Comparison of ENCODE assay signal across 14 cellular contexts in the genomic region with DNA sequence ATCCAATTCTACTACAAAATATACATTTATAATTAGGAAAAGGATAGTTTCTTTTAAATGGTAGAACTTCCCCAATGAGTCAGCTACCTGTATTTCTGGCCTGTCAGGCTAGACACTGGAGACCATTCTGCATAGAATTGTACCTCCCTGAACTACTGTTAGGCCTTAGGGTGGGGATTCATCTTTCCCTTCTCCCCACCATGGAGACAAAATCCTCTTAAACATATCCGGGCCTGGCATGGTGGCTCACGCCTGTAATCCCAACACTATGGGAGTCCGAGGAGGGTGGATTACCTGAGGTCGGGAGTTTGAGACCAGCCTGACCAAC.
"Had no signal": no experiment of that assay in that cellular context is flagged by ENCODE, and none has a peak within 500 bp of the region (broad histone marks: within the 10 kb centered on the region; RNA-seq: fewer than 3 reads in every experiment).

No MANE protein-coding gene starts in this region.

- H3K4me1 Mint-ChIP-seq: neural progenitor cell had no signal

- H3K4me2 ChIP-seq: hepatocyte, neural progenitor cell had no signal

- H3K27me3 ChIP-seq: colonic mucosa, hepatocyte, neural progenitor cell, testis had no signal

- FAIRE-seq: endothelial cell of umbilical vein had no signal

- H3K79me2 ChIP-seq: hepatocyte, parathyroid adenoma had no signal

- H3K27ac ChIP-seq: colonic mucosa, hepatocyte, neural progenitor cell, parathyroid adenoma, testis had no signal

- H3K4me3 Mint-ChIP-seq: neural progenitor cell; stimulated activated naive CD8-positive, alpha-beta T cell treated with anti-CD3 and anti-CD28 coated beads, Interleukin-15, amount 100 ng/mL, for 72 hours had no signal

- H3K4me1 ChIP-seq: colonic mucosa, neural progenitor cell, parathyroid adenoma, testis had no signal

- H3K36me3 ChIP-seq: colonic mucosa, neural progenitor cell had no signal

- H3K4me3 ChIP-seq: colonic mucosa, hepatocyte, neural progenitor cell, testis had no signal

- H3K9ac ChIP-seq: neural progenitor cell, parathyroid adenoma had no signal

- H3K27ac Mint-ChIP-seq: neural progenitor cell; stimulated activated naive CD8-positive, alpha-beta T cell treated with anti-CD3 and anti-CD28 coated beads, Interleukin-15, amount 100 ng/mL, for 72 hours had no signal

- H3K27me3 Mint-ChIP-seq: stimulated activated naive CD8-positive, alpha-beta T cell treated with anti-CD3 and anti-CD28 coated beads, Interleukin-15, amount 100 ng/mL, for 72 hours had no signal

- ATAC-seq: left ventricle myocardium superior; stimulated activated naive CD8-positive, alpha-beta T cell treated with anti-CD3 and anti-CD28 coated beads, Interleukin-15, amount 100 ng/mL, for 72 hours had no signal

- H3K9me3 ChIP-seq: colonic mucosa, testis had no signal

- H2AFZ ChIP-seq: hepatocyte, neural progenitor cell, parathyroid adenoma had no signal

- DNase-seq: activated CD4-positive, alpha-beta T cell treated with anti-CD3 and anti-CD28 coated beads for 1 hour; activated effector memory CD4-positive, alpha-beta T cell treated with anti-CD3 and anti-CD28 coated beads, Interleukin-2, amount 50 U/mL, for 16 hours; activated T-cell treated with anti-CD3 and anti-CD28 coated beads, Interleukin-2, amount 50 U/mL, for 1 hour; colonic mucosa; left ventricle myocardium superior; stimulated activated CD4-positive, alpha-beta T cell treated with anti-CD3 and anti-CD28 coated beads, Interleukin-15, amount 100 ng/mL, for 24 hours; stimulated activated CD4-positive, alpha-beta T cell treated with anti-CD3 and anti-CD28 coated beads, Interleukin-4, amount 100 ng/mL, for 4 hours; stimulated activated naive CD8-positive, alpha-beta T cell treated with anti-CD3 and anti-CD28 coated beads, Interleukin-15, amount 100 ng/mL, for 72 hours; T1000; testis had no signal
